Comparison of ENCODE assay signal across 13 cellular contexts in genomic region chr3:171248426-171249115, GRCh38.
DNase-seq lines count a peak whose midpoint lies in the region; ATAC-seq, FAIRE-seq and TF ChIP-seq lines count a peak whose summit lies in the region.
"Had no signal": no experiment of that assay in that cellular context is flagged by ENCODE, and none has a peak within 500 bp of the region (broad histone marks: within the 10 kb centered on the region; RNA-seq: fewer than 3 reads in every experiment).

No MANE protein-coding gene starts in this region.

- POLR2A ChIA-PET in activated CD4-positive, alpha-beta memory T cell treated with anti-CD3 and anti-CD28 coated beads, Interleukin-2, amount 10 ng/mL, durations not matched to agents 7 days and 5 days (lab: Charles Lee), result interaction anchor here (0.7 to 2.1 kb wide), 8 partner anchors 7 to 379 kb away, joined by 3 to 7 read pairs (median 6); partner anchors contain the start of genes RPL22L1 and TNIK
- POLR2A ChIA-PET in activated CD4-positive, alpha-beta memory T cell treated with anti-CD3 and anti-CD28 coated beads for 36 hours (lab: Charles Lee), result interaction anchor here (0.8 to 1.5 kb wide), 6 partner anchors 10 to 212 kb away, joined by 3 to 5 read pairs (median 3); partner anchors contain the start of gene TNIK

- H3K4me1 ChIP-seq in smooth muscle cell (ENCODE audit: low read depth), result no peaks in the 10 kb centered on the region
- H3K4me1 ChIP-seq: A549 had no signal

- intact Hi-C loops in activated CD4-positive, alpha-beta memory T cell treated with anti-CD3 and anti-CD28 coated beads for 36 hours (cut with micrococcal nuclease), result loop anchor here (1.0 to 5.0 kb wide), 7 partner anchors 19 to 314 kb away; partner anchors contain the start of genes SLC2A2 and TNIK

- H3K27me3 Mint-ChIP-seq in activated CD4-positive, alpha-beta memory T cell treated with anti-CD3 and anti-CD28 coated beads, Interleukin-2, amount 10 ng/mL, durations not matched to agents 7 days and 5 days, result no peaks in the 10 kb centered on the region
- no peaks in the 10 kb centered on the region for H3K27me3 Mint-ChIP-seq in activated CD4-positive, alpha-beta memory T cell treated with anti-CD3 and anti-CD28 coated beads for 36 hours
- H3K27me3 Mint-ChIP-seq: activated B cell treated with CpG ODN at 0.5 μM for 24 hours had no signal

- DNase-seq in activated CD4-positive, alpha-beta memory T cell treated with anti-CD3 and anti-CD28 coated beads, Interleukin-2, amount 10 ng/mL, durations not matched to agents 7 days and 5 days, result no peak
- no peak for DNase-seq in activated CD4-positive, alpha-beta memory T cell treated with anti-CD3 and anti-CD28 coated beads for 36 hours
- DNase-seq in myocyte (ENCODE audit: low read depth), result peak; percentile 20
- DNase-seq in NAMALWA (ENCODE audit: low spot score), result no peak
- DNase-seq in smooth muscle cell (lab: John Stamatoyannopoulos, UW; ENCODE audit: unreplicated experiment), result no peak
- no peak for DNase-seq in GM12891 (ENCODE audit: insufficient read length, low spot score)
- DNase-seq: activated B cell treated with CpG ODN at 0.5 μM for 24 hours, midbrain had no signal

- no peak overlapping the region for H3K27ac Mint-ChIP-seq in activated CD4-positive, alpha-beta memory T cell treated with anti-CD3 and anti-CD28 coated beads, Interleukin-2, amount 10 ng/mL, durations not matched to agents 7 days and 5 days
- H3K27ac Mint-ChIP-seq in activated CD4-positive, alpha-beta memory T cell treated with anti-CD3 and anti-CD28 coated beads for 36 hours, result no peak overlapping the region
- H3K27ac Mint-ChIP-seq: activated B cell treated with CpG ODN at 0.5 μM for 24 hours had no signal

- no peak overlapping the region for H2AFZ ChIP-seq in smooth muscle cell (ENCODE audit: low read depth)

- TF ChIP-seq CTCF in smooth muscle cell (IDR thresholded peaks at IDR 0.05; ENCODE audit: borderline replicate concordance, insufficient read depth, poor library complexity, severe bottlenecking), result no peak

- WGBS in smooth muscle cell (ENCODE audit: low lambda C conversion rate), result 80% methylated on average over 4 of the region's 4 CpGs

- H3K36me3 Mint-ChIP-seq in activated CD4-positive, alpha-beta memory T cell treated with anti-CD3 and anti-CD28 coated beads, Interleukin-2, amount 10 ng/mL, durations not matched to agents 7 days and 5 days (ENCODE audit: low read depth), result peaks cover 18% of the 10 kb centered on the region
- peaks cover 2% of the 10 kb centered on the region for H3K36me3 Mint-ChIP-seq in activated CD4-positive, alpha-beta memory T cell treated with anti-CD3 and anti-CD28 coated beads for 36 hours

- H3F3A ChIP-seq in smooth muscle cell (ENCODE audit: low read depth), result no peaks in the 10 kb centered on the region

- no peak overlapping the region for H3K27ac ChIP-seq in smooth muscle cell (ENCODE audit: low read depth)
- H3K27ac ChIP-seq: A549, thoracic aorta had no signal

- H3K9me3 ChIP-seq in smooth muscle cell (replicated peaks; ENCODE audit: low read depth), result no peaks in the 10 kb centered on the region
- H3K9me3 ChIP-seq: A549, thoracic aorta had no signal

- H3K79me2 ChIP-seq in smooth muscle cell (ENCODE audit: low read depth), result no peaks in the 10 kb centered on the region

- H4K20me1 ChIP-seq in smooth muscle cell (ENCODE audit: low read depth), result no peaks in the 10 kb centered on the region

- CTCF ChIA-PET in activated CD4-positive, alpha-beta memory T cell treated with anti-CD3 and anti-CD28 coated beads, Interleukin-2, amount 10 ng/mL, durations not matched to agents 7 days and 5 days (lab: Charles Lee), result interaction anchor here (0.6 to 1.2 kb wide), 2 partner anchors 212 to 318 kb away, joined by 3 read pairs; partner anchors contain the start of gene TNIK
- CTCF ChIA-PET in activated CD4-positive, alpha-beta memory T cell treated with anti-CD3 and anti-CD28 coated beads for 36 hours (lab: Charles Lee), result interaction anchor here (0.7 to 2.1 kb wide), 6 partner anchors 9 to 318 kb away, joined by 3 to 7 read pairs (median 4); no protein-coding TSS in a partner anchor

- no peaks in the 10 kb centered on the region for H3K36me3 ChIP-seq in smooth muscle cell (ENCODE audit: low read depth)
- H3K36me3 ChIP-seq: thoracic aorta had no signal

- no peak overlapping the region for H3K4me2 ChIP-seq in smooth muscle cell
- H3K4me2 ChIP-seq: A549 had no signal

- H3K4me3 Mint-ChIP-seq in activated CD4-positive, alpha-beta memory T cell treated with anti-CD3 and anti-CD28 coated beads, Interleukin-2, amount 10 ng/mL, durations not matched to agents 7 days and 5 days, result peak overlapping the region; percentile 23
- H3K4me3 Mint-ChIP-seq in activated CD4-positive, alpha-beta memory T cell treated with anti-CD3 and anti-CD28 coated beads for 36 hours, result no peak overlapping the region
- H3K4me3 Mint-ChIP-seq: activated B cell treated with CpG ODN at 0.5 μM for 24 hours had no signal

- no peak overlapping the region for H3K9ac ChIP-seq in smooth muscle cell (ENCODE audit: low read depth)

- H3K9me3 Mint-ChIP-seq in activated CD4-positive, alpha-beta memory T cell treated with anti-CD3 and anti-CD28 coated beads, Interleukin-2, amount 10 ng/mL, durations not matched to agents 7 days and 5 days, result no peaks in the 10 kb centered on the region
- no peaks in the 10 kb centered on the region for H3K9me3 Mint-ChIP-seq in activated CD4-positive, alpha-beta memory T cell treated with anti-CD3 and anti-CD28 coated beads for 36 hours
- H3K9me3 Mint-ChIP-seq: activated B cell treated with CpG ODN at 0.5 μM for 24 hours had no signal

- FAIRE-seq in GM12891 (lab: Jason Lieb, UNC), result no peak
- FAIRE-seq: A549, K562 had no signal

- H3K4me1 Mint-ChIP-seq in activated CD4-positive, alpha-beta memory T cell treated with anti-CD3 and anti-CD28 coated beads, Interleukin-2, amount 10 ng/mL, durations not matched to agents 7 days and 5 days, result peaks cover 27% of the 10 kb centered on the region
- peaks cover 47% of the 10 kb centered on the region for H3K4me1 Mint-ChIP-seq in activated CD4-positive, alpha-beta memory T cell treated with anti-CD3 and anti-CD28 coated beads for 36 hours (ENCODE audit: low read depth)

- ATAC-seq in GM21447 (IDR thresholded peaks at IDR 0.05; ENCODE audit: unreplicated experiment), result peak; percentile 78
- peak; percentile 82 for ATAC-seq in HG03108 (IDR thresholded peaks at IDR 0.05; ENCODE audit: unreplicated experiment)
- ATAC-seq: A549, K562 had no signal

- H3K27me3 ChIP-seq in smooth muscle cell (ENCODE audit: low read depth), result no peaks in the 10 kb centered on the region

- no peak overlapping the region for H3K4me3 ChIP-seq in smooth muscle cell
- H3K4me3 ChIP-seq: A549, K562, thoracic aorta had no signal

- no peak for TF ChIP-seq POLR2A in GM12891 (IDR thresholded peaks at IDR 0.05; ENCODE audit: low read depth, low read length)

TF ChIP-seq in GM12891, 5 proteins besides CTCF, POLR2A, EP300 and RAD21:
- TF ChIP-seq POLR2AphosphoS5 (IDR thresholded peaks at IDR 0.05; ENCODE audit: low read depth, low read length) (no peak), PAX5 (IDR thresholded peaks at IDR 0.05; ENCODE audit: insufficient read depth, low read length, severe bottlenecking) (no peak), POU2F2 (IDR thresholded peaks at IDR 0.05; ENCODE audit: low read depth, low read length) (no peak), SPI1 (IDR thresholded peaks at IDR 0.05; ENCODE audit: low read depth, low read length) (no peak), TAF1 (IDR thresholded peaks at IDR 0.05; ENCODE audit: low read depth, low read length) (no peak)
